Comparison of ENCODE assay signal across 8 cellular contexts in the genomic region with DNA sequence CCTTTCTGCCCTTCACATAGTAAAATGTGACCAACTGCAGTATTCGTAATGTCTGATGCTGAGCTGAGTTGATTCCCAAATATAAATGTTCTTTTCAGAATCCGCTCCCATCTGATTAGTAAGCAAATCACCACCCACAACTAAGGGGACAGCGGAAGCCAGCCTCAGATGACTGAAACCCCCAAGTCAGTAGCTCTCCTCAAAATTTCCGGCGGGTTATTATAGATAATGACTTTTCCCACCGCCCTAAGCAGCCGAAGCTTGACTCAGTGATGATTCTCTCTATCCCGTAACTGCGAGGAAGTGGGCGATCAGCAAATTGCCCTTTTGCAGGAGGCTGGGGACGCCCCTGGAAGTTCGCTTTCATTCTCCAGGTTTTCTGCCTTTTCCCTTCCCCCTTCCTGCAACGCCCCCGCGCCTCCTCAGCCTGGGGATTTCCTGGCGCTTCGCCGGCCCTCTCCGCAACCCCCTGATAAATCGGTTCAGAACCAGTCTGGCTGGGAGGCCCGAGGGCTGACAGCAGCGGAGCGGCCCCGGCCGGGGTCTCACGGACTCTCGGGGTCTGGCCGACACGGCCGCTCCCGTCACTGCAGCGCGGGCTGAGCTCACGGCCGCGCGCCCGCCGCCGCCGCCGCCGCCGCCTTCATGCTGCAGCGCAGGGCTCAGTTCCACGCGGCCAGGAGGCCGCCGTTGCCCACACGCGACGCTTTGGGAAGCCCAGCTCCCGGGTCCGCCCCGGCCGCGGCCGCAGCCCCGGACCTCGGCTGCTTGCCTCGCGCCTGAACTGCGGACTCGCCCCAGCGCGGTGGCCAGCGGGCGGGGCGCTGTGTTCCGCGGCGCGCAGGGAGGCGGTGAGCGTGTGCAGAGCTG. TPM values are rescaled to one million over a fixed set of nuclear protein-coding genes. Genes with fewer than 3 reads are reported as not detected.
DNase-seq lines count a peak whose midpoint lies in the region; ATAC-seq and TF ChIP-seq lines count a peak whose summit lies in the region.

A gene (plus strand): TSS at position 628 of the 870 bp plus-strand sequence.

- H3K36me3 ChIP-seq in left lung (no peaks in the 10 kb centered on the region), subcutaneous abdominal adipose tissue (ENCODE audit: control insufficient read depth in 5 of 5, insufficient read depth in 5 of 5, low read length in 5 of 5) (no peaks in the 10 kb centered on the region)

- H3K9ac ChIP-seq in subcutaneous abdominal adipose tissue (ENCODE audit: low read length in 5 of 5) = peak within 1 kb of the TSS in 2 of 5 donors; percentile 25 to 66

- H3K4me1 ChIP-seq in left lung (peaks cover 0 to 17% of the 10 kb centered on the region in 2 donors), subcutaneous abdominal adipose tissue (ENCODE audit: control insufficient read depth in 5 of 5, insufficient read depth in 5 of 5, low read length in 5 of 5) (peaks cover 5 to 43% (median 37%) of the 10 kb centered on the region in 5 donors)

- H3K27ac ChIP-seq in left lung = peak within 1 kb of the TSS; percentile 58 to 75
- H3K27ac ChIP-seq in subcutaneous abdominal adipose tissue (ENCODE audit: low read depth, low read length) = no peak within 1 kb of the TSS

- peak; percentile 55 for DNase-seq in activated CD8-positive, alpha-beta memory T cell treated with anti-CD3 and anti-CD28 coated beads for 24 hours
- no peak for DNase-seq in activated CD8-positive, alpha-beta memory T cell treated with anti-CD3 and anti-CD28 coated beads, Interleukin-2, amount 50 U/mL, for 4 hours
- peak; percentile 14 for DNase-seq in NCI-H510A (lab: John Stamatoyannopoulos, UW)
- DNase-seq in choroid plexus epithelial cell (ENCODE audit: low read depth) = peak; percentile 46
- peak in 1 of 2 donors; percentile 78 for DNase-seq in left lung
- no peak for DNase-seq in OCI-M1 (lab: John Stamatoyannopoulos, UW)

- H3K9me3 ChIP-seq in left lung (no peaks in the 10 kb centered on the region), subcutaneous abdominal adipose tissue (ENCODE audit: control insufficient read depth in 5 of 5, low read length in 5 of 5) (no peaks in the 10 kb centered on the region)

- peaks cover 57 to 94% of the 10 kb centered on the region in 2 donors for H3K27me3 ChIP-seq in left lung
- H3K27me3 ChIP-seq in subcutaneous abdominal adipose tissue (ENCODE audit: control insufficient read depth in 5 of 5, insufficient read depth in 4 of 5, low read length in 5 of 5) = peaks cover 39 to 56% (median 49%) of the 10 kb centered on the region in 5 donors

- ATAC-seq in left lung (peak; percentile 73), GM21723 (IDR thresholded peaks at IDR 0.05; ENCODE audit: unreplicated experiment) (no peak)

- H3K4me3 ChIP-seq in choroid plexus epithelial cell (ENCODE audit: low read depth, low read length) (peak within 1 kb of the TSS; percentile 70), left lung (peak within 1 kb of the TSS; percentile 36 to 41), subcutaneous abdominal adipose tissue (ENCODE audit: low read depth in 1 of 5, low read length in 5 of 5) (peak within 1 kb of the TSS; percentile 54 to 80 (median 66))

- TF ChIP-seq CTCF in choroid plexus epithelial cell (conservative IDR thresholded peaks at IDR 0.05; ENCODE audit: low read depth, low read length) (no peak), left lung (IDR thresholded peaks at IDR 0.05) (no peak)

- intact Hi-C loops in left lung (cut with DNase I) = no loop called here

RNA-seq across cellular contexts. Expression of the gene that starts here (rescaled TPM):
- total RNA-seq in left lung = 1 to 10 TPM; 2.1 to 2.3 TPM

Comparison
In these comparisons a context has a peak if more than half of its experiments do, and no peak if none do; other contexts are left out.
1. DNase-seq: peak in activated CD8-positive, alpha-beta memory T cell treated with anti-CD3 and anti-CD28 coated beads for 24 hours (single experiment), NCI-H510A (single experiment) and choroid plexus epithelial cell (single experiment); none in activated CD8-positive, alpha-beta memory T cell treated with anti-CD3 and anti-CD28 coated beads, Interleukin-2, amount 50 U/mL, for 4 hours (single experiment) and OCI-M1 (single experiment).
2. Peak in every context shown above with its lines, with median percentiles within 50 percentile points of each other: H3K4me3 ChIP-seq.